In the genomic region with DNA sequence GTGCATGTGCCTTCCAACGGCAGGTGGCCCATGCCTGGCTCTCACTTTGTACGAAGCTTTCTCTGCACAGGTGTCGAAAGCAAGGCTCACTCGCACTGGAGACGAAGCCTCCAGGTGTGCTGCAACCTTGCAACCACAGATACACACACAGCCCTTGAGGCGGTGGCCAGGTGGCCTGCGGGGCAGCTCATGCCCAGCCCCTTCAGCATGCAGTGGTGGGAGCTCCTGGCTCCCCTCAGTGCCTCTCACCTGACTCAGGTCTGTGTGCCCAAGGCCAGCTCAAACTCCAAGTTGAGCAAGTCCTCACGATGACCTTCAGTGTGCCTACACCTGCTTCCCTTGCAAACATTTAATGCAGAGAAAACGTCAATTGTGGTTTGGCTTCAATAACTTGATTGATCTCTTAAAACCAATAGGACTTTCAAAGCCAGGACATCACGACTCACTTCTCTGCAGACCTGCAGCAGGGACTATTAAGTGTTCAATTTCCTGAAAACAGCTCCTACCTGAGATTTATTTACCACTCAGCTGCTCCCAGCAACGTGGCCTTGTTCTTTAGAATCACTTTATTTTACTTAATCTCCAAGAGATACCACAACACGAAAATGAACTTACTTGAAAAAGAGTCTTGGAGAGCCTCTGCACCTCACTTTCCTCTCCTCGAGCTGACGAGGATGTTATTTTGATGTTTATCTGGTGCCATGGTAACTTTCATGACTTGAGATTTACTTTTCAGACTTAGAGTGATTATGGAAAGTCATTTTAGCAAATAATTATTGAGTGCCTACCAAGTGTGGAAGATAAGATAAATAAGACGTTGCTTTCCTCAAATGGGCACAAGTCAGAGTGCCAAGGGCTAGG, we compare ENCODE assay signal across 14 cellular contexts.
A peak's percentile ranks its signal among the peaks of the same experiment; 100 is the strongest.
DNase-seq lines count a peak whose midpoint lies in the region; ATAC-seq and TF ChIP-seq lines count a peak whose summit lies in the region.
"Had no signal": no experiment of that assay in that cellular context is flagged by ENCODE, and none has a peak within 500 bp of the region (broad histone marks: within the 10 kb centered on the region; RNA-seq: fewer than 3 reads in every experiment).

No MANE protein-coding gene starts in this region.

- POLR2A ChIA-PET in WTC11 (lab: Charles Lee) = interaction anchor here (1.0 kb wide), 1 partner anchor 89 kb away, joined by 3 read pairs; no protein-coding TSS in a partner anchor

- no peaks in the 10 kb centered on the region for H3K27me3 Mint-ChIP-seq in WTC11 (ENCODE audit: low read depth)

- no peak for TF ChIP-seq CTCF in WTC11 (IDR thresholded peaks at IDR 0.05)

- H3K36me3 Mint-ChIP-seq in WTC11 = peaks cover 3% of the 10 kb centered on the region
- H3K36me3 Mint-ChIP-seq: memory B cell had no signal

- peak overlapping the region; percentile 52; the same call in 1 of the 2 replicates for H3K27ac Mint-ChIP-seq in WTC11
- H3K27ac Mint-ChIP-seq: dendritic cell treated with granulocyte-macrophage colony-stimulating factor and Interleukin-4, amounts not matched to agents 40 ng/mL and 50 ng/mL, for 4 days; memory B cell had no signal

- no peaks in the 10 kb centered on the region for H3K9me3 Mint-ChIP-seq in WTC11
- H3K9me3 Mint-ChIP-seq: dendritic cell treated with granulocyte-macrophage colony-stimulating factor and Interleukin-4, amounts not matched to agents 40 ng/mL and 50 ng/mL, for 4 days; memory B cell had no signal

- peak; percentile 25 for DNase-seq in stimulated activated CD4-positive, alpha-beta T cell treated with anti-CD3 and anti-CD28 coated beads, Interleukin-15, amount 100 ng/mL, for 24 hours
- no peak for DNase-seq in stimulated activated CD4-positive, alpha-beta T cell treated with anti-CD3 and anti-CD28 coated beads, Interleukin-4, amount 100 ng/mL, for 4 hours
- DNase-seq in WTC11 (ENCODE audit: low spot score) = no peak
- DNase-seq in left lobe of liver (ENCODE audit: low spot score) = peak; percentile 79
- DNase-seq in activated CD8-positive, alpha-beta memory T cell treated with anti-CD3 and anti-CD28 coated beads, Interleukin-2, amount 50 U/mL, for 48 hours = no peak
- DNase-seq in A172 (ENCODE audit: low spot score) = no peak
- DNase-seq in caudate nucleus (lab: John Stamatoyannopoulos, UW) = no peak
- DNase-seq: DMS79 treated with DMSO at 0.1 percent for 48 hours; NCI-H2081; NK-92 treated with Interleukin-12 subunit alpha and Interleukin-12 subunit beta, amount 100 ng/mL, for 24 hours; SHP77 had no signal

- no peak overlapping the region for H3K4me3 Mint-ChIP-seq in WTC11
- H3K4me3 Mint-ChIP-seq: dendritic cell treated with granulocyte-macrophage colony-stimulating factor and Interleukin-4, amounts not matched to agents 40 ng/mL and 50 ng/mL, for 4 days; memory B cell had no signal

- ATAC-seq in WTC11 (no peak; the same call in 1 of the 2 replicates), left lobe of liver (peak; percentile 65), GM19463 (IDR thresholded peaks at IDR 0.05; ENCODE audit: unreplicated experiment) (no peak)

- CTCF ChIA-PET in WTC11 (lab: Charles Lee) = interaction anchor here (0.7 to 3.2 kb wide), 12 partner anchors 8 to 141 kb away, joined by 3 to 11 read pairs (median 4); no protein-coding TSS in a partner anchor

- H3K4me1 Mint-ChIP-seq in WTC11 = peaks cover 35% of the 10 kb centered on the region
- H3K4me1 Mint-ChIP-seq: memory B cell had no signal

- H3K27ac ChIP-seq in caudate nucleus (ENCODE audit: low read depth, low read length) = no peak overlapping the region

TF ChIP-seq in WTC11, 78 proteins besides CTCF, POLR2A, EP300 and RAD21 (continues in another document):
- TF ChIP-seq GABPB1 (CRISPR knock-in tag; IDR thresholded peaks at IDR 0.05) (peak; percentile 82), OVOL2 (CRISPR knock-in tag; IDR thresholded peaks at IDR 0.05; ENCODE audit: borderline replicate concordance) (no peak), ESRRA (CRISPR knock-in tag; IDR thresholded peaks at IDR 0.05; ENCODE audit: borderline replicate concordance) (no peak), NFE2L1 (CRISPR knock-in tag; IDR thresholded peaks at IDR 0.05) (no peak), ZNF121 (CRISPR knock-in tag; IDR thresholded peaks at IDR 0.05) (no peak), FOXP1 (CRISPR knock-in tag; IDR thresholded peaks at IDR 0.05; ENCODE audit: borderline replicate concordance) (peak; percentile 67; the same call in 1 of the 2 replicates), RORB (CRISPR knock-in tag; IDR thresholded peaks at IDR 0.05) (no peak), ZNF423 (CRISPR knock-in tag; IDR thresholded peaks at IDR 0.05) (no peak), FOXK1 (CRISPR knock-in tag; IDR thresholded peaks at IDR 0.05) (no peak)
- TF ChIP-seq, protein P1, sequence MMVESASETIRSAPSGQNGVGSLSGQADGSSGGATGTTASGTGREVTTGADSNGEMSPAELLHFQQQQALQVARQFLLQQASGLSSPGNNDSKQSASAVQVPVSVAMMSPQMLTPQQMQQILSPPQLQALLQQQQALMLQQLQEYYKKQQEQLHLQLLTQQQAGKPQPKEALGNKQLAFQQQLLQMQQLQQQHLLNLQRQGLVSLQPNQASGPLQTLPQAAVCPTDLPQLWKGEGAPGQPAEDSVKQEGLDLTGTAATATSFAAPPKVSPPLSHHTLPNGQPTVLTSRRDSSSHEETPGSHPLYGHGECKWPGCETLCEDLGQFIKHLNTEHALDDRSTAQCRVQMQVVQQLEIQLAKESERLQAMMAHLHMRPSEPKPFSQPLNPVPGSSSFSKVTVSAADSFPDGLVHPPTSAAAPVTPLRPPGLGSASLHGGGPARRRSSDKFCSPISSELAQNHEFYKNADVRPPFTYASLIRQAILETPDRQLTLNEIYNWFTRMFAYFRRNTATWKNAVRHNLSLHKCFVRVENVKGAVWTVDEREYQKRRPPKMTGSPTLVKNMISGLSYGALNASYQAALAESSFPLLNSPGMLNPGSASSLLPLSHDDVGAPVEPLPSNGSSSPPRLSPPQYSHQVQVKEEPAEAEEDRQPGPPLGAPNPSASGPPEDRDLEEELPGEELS (CRISPR knock-in tag; IDR thresholded peaks at IDR 0.05) = no peak
- TF ChIP-seq, protein P2, sequence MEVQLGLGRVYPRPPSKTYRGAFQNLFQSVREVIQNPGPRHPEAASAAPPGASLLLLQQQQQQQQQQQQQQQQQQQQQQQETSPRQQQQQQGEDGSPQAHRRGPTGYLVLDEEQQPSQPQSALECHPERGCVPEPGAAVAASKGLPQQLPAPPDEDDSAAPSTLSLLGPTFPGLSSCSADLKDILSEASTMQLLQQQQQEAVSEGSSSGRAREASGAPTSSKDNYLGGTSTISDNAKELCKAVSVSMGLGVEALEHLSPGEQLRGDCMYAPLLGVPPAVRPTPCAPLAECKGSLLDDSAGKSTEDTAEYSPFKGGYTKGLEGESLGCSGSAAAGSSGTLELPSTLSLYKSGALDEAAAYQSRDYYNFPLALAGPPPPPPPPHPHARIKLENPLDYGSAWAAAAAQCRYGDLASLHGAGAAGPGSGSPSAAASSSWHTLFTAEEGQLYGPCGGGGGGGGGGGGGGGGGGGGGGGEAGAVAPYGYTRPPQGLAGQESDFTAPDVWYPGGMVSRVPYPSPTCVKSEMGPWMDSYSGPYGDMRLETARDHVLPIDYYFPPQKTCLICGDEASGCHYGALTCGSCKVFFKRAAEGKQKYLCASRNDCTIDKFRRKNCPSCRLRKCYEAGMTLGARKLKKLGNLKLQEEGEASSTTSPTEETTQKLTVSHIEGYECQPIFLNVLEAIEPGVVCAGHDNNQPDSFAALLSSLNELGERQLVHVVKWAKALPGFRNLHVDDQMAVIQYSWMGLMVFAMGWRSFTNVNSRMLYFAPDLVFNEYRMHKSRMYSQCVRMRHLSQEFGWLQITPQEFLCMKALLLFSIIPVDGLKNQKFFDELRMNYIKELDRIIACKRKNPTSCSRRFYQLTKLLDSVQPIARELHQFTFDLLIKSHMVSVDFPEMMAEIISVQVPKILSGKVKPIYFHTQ (CRISPR knock-in tag; IDR thresholded peaks at IDR 0.05) = no peak
- TF ChIP-seq, protein P3, sequence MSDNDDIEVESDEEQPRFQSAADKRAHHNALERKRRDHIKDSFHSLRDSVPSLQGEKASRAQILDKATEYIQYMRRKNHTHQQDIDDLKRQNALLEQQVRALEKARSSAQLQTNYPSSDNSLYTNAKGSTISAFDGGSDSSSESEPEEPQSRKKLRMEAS (CRISPR knock-in tag; IDR thresholded peaks at IDR 0.05) = peak; percentile 41; the same call in 1 of the 2 replicates
- TF ChIP-seq, protein P4, sequence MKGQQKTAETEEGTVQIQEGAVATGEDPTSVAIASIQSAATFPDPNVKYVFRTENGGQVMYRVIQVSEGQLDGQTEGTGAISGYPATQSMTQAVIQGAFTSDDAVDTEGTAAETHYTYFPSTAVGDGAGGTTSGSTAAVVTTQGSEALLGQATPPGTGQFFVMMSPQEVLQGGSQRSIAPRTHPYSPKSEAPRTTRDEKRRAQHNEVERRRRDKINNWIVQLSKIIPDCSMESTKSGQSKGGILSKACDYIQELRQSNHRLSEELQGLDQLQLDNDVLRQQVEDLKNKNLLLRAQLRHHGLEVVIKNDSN (CRISPR knock-in tag; IDR thresholded peaks at IDR 0.05) = no peak
- TF ChIP-seq, protein P5, sequence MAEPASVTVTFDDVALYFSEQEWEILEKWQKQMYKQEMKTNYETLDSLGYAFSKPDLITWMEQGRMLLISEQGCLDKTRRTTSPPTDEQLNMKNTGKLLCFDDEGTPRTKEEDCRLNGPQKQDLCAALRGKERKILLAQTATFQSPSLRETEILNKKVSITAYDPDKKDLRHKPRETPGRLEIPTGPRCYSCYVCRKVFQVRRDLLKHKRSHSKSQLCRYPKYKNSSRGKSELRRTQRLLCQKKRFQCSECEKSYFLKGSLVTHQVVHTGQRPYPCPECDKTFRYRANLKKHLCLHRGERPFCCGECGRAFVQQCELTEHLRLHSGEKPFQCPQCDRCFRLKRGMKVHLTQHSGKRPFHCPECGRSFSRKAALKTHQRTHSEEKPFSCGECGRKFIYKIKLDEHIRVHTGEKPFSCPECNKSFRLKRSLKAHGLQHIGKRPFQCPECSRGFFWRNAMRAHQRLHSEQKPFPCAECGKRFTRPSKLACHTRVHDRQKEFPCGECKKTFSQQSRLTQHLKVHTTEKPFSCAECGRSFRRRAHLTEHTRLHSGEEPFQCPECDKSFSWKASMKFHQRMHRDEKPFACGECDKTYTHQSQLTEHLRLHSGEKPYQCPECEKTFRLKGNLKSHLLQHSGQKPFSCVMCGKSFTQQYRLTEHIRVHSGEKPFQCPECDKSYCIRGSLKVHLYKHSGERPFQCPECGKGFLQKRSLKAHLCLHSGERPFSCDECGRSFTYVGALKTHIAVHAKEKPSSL (CRISPR knock-in tag; conservative IDR thresholded peaks at IDR 0.05) = no peak

Comparison
In these comparisons a context has a peak if more than half of its experiments do, and no peak if none do; other contexts are left out.
1. DNase-seq: peak in stimulated activated CD4-positive, alpha-beta T cell treated with anti-CD3 and anti-CD28 coated beads, Interleukin-15, amount 100 ng/mL, for 24 hours (single experiment) and left lobe of liver (single experiment); none in stimulated activated CD4-positive, alpha-beta T cell treated with anti-CD3 and anti-CD28 coated beads, Interleukin-4, amount 100 ng/mL, for 4 hours (0 of 2), WTC11 (single experiment), activated CD8-positive, alpha-beta memory T cell treated with anti-CD3 and anti-CD28 coated beads, Interleukin-2, amount 50 U/mL, for 48 hours (single experiment), A172 (single experiment) and caudate nucleus (0 of 61).